ENCODE assay signal across 1 cellular context in the genomic region with DNA sequence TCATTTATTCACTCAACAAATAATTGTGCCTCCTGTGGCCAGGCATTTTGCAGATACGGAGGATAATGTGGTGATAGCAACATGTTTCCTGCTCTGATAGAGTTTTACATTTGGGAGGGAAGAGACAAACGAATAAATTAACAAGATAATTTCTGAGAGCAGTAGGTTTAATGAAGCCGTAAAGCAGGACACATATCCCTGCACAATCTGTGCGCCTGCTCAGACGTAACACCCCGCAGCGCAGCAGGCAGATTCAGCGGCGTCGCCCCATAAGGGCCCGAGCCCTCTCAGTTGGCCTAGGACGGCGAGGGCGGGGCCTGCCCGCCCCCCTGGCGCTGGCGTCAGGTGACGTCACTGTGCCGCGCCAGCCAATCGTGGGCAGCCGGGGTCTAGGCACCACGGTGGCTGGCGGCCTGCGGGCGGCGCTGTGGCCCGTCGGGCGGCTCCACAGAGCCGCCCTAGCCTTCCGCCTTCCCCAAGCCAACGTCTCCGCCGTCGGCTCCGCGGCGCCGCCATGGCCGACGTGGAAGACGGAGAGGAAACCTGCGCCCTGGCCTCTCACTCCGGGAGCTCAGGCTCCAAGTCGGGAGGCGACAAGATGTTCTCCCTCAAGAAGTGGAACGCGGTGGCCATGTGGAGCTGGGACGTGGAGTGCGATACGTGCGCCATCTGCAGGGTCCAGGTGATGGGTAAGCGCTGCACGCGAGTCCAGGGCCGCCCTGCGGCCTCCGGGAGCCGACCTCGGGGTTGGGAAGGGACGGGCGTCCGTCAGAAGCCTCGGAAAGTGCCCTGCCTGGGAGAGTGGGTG.
TF ChIP-seq lines count a peak whose summit lies in the region.

A gene (plus strand): TSS at position 471 of the 808 bp plus-strand sequence. CDS start 44 bp downstream, at position 515.

TF ChIP-seq in HepG2, 621 proteins besides CTCF, POLR2A, EP300 and RAD21 (continued from another document and continues in another):
- TF ChIP-seq, protein P1, sequence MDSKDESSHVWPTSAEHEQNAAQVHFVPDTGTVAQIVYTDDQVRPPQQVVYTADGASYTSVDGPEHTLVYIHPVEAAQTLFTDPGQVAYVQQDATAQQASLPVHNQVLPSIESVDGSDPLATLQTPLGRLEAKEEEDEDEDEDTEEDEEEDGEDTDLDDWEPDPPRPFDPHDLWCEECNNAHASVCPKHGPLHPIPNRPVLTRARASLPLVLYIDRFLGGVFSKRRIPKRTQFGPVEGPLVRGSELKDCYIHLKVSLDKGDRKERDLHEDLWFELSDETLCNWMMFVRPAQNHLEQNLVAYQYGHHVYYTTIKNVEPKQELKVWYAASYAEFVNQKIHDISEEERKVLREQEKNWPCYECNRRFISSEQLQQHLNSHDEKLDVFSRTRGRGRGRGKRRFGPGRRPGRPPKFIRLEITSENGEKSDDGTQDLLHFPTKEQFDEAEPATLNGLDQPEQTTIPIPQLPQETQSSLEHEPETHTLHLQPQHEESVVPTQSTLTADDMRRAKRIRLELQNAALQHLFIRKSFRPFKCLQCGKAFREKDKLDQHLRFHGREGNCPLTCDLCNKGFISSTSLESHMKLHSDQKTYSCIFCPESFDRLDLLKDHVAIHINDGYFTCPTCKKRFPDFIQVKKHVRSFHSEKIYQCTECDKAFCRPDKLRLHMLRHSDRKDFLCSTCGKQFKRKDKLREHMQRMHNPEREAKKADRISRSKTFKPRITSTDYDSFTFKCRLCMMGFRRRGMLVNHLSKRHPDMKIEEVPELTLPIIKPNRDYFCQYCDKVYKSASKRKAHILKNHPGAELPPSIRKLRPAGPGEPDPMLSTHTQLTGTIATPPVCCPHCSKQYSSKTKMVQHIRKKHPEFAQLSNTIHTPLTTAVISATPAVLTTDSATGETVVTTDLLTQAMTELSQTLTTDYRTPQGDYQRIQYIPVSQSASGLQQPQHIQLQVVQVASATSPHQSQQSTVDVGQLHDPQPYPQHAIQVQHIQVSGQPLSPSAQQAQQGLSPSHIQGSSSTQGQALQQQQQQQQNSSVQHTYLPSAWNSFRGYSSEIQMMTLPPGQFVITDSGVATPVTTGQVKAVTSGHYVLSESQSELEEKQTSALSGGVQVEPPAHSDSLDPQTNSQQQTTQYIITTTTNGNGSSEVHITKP (CRISPR knock-in tag; IDR thresholded peaks at IDR 0.05; ENCODE audit: low read depth), result no peak; the same call in 1 of the 2 replicates
- TF ChIP-seq, protein P2, sequence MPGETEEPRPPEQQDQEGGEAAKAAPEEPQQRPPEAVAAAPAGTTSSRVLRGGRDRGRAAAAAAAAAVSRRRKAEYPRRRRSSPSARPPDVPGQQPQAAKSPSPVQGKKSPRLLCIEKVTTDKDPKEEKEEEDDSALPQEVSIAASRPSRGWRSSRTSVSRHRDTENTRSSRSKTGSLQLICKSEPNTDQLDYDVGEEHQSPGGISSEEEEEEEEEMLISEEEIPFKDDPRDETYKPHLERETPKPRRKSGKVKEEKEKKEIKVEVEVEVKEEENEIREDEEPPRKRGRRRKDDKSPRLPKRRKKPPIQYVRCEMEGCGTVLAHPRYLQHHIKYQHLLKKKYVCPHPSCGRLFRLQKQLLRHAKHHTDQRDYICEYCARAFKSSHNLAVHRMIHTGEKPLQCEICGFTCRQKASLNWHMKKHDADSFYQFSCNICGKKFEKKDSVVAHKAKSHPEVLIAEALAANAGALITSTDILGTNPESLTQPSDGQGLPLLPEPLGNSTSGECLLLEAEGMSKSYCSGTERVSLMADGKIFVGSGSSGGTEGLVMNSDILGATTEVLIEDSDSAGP (CRISPR knock-in tag; IDR thresholded peaks at IDR 0.05; ENCODE audit: borderline replicate concordance), result peak; percentile 80; the same call in 1 of the 2 replicates
- TF ChIP-seq, protein P3, sequence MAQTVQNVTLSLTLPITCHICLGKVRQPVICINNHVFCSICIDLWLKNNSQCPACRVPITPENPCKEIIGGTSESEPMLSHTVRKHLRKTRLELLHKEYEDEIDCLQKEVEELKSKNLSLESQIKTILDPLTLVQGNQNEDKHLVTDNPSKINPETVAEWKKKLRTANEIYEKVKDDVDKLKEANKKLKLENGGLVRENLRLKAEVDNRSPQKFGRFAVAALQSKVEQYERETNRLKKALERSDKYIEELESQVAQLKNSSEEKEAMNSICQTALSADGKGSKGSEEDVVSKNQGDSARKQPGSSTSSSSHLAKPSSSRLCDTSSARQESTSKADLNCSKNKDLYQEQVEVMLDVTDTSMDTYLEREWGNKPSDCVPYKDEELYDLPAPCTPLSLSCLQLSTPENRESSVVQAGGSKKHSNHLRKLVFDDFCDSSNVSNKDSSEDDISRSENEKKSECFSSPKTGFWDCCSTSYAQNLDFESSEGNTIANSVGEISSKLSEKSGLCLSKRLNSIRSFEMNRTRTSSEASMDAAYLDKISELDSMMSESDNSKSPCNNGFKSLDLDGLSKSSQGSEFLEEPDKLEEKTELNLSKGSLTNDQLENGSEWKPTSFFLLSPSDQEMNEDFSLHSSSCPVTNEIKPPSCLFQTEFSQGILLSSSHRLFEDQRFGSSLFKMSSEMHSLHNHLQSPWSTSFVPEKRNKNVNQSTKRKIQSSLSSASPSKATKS (CRISPR knock-in tag; IDR thresholded peaks at IDR 0.05), result no peak; the same call in 1 of the 2 replicates
- TF ChIP-seq ZNF616 (CRISPR knock-in tag; IDR thresholded peaks at IDR 0.05; ENCODE audit: low read depth) (peak; percentile 89; the same call in 1 of the 2 replicates), MIER3 (CRISPR knock-in tag; IDR thresholded peaks at IDR 0.05; ENCODE audit: borderline replicate concordance) (no peak), MIXL1 (CRISPR knock-in tag; IDR thresholded peaks at IDR 0.05) (peak; percentile 43; the same call in 1 of the 2 replicates), MZF1 (CRISPR knock-in tag; IDR thresholded peaks at IDR 0.05; ENCODE audit: borderline replicate concordance) (no peak), ZNF652 (CRISPR knock-in tag; IDR thresholded peaks at IDR 0.05; ENCODE audit: borderline replicate concordance, low read depth) (no peak), SP5 (CRISPR knock-in tag; IDR thresholded peaks at IDR 0.05; ENCODE audit: borderline replicate concordance, low read depth) (peak; percentile 34; the same call in 1 of the 2 replicates), ZNF337 (CRISPR knock-in tag; IDR thresholded peaks at IDR 0.05; ENCODE audit: borderline replicate concordance, low read depth) (peak; percentile 87; the same call in 1 of the 2 replicates), NFIB (CRISPR knock-in tag; IDR thresholded peaks at IDR 0.05; ENCODE audit: borderline replicate concordance) (no peak), ZNF546 (CRISPR knock-in tag; conservative IDR thresholded peaks at IDR 0.05) (no peak), TAF15 (IDR thresholded peaks at IDR 0.05; ENCODE audit: low read depth, low read length, poor library complexity, severe bottlenecking) (no peak), RNF2 (conservative IDR thresholded peaks at IDR 0.05; ENCODE audit: low read depth) (peak; percentile 68; the same call in 1 of the 2 replicates), ZNF296 (CRISPR knock-in tag; conservative IDR thresholded peaks at IDR 0.05) (no peak), XBP1 (CRISPR knock-in tag; IDR thresholded peaks at IDR 0.05) (no peak), KDM5B (CRISPR knock-in tag; IDR thresholded peaks at IDR 0.05; ENCODE audit: borderline replicate concordance) (peak; percentile 87), STAT5B (CRISPR knock-in tag; IDR thresholded peaks at IDR 0.05) (no peak), ESRRA (CRISPR knock-in tag; IDR thresholded peaks at IDR 0.05; ENCODE audit: low read depth) (peak; percentile 34), ZNF703 (CRISPR knock-in tag; IDR thresholded peaks at IDR 0.05; ENCODE audit: borderline replicate concordance) (peak; percentile 73; the same call in 1 of the 2 replicates), ZNF430 (CRISPR knock-in tag; IDR thresholded peaks at IDR 0.05) (peak; percentile 64; the same call in 1 of the 2 replicates), MXD4 (CRISPR knock-in tag; IDR thresholded peaks at IDR 0.05) (peak; percentile 77), GTF2F1 (IDR thresholded peaks at IDR 0.05; ENCODE audit: low read length) (no peak), ZNF589 (CRISPR knock-in tag; conservative IDR thresholded peaks at IDR 0.05) (no peak), ISL2 (CRISPR knock-in tag; IDR thresholded peaks at IDR 0.05) (peak; percentile 80), CREB1 (IDR thresholded peaks at IDR 0.05) (peak; percentile 99), CREB1 (CRISPR knock-in tag; IDR thresholded peaks at IDR 0.05) (peak; percentile 92), ZNF563 (CRISPR knock-in tag; IDR thresholded peaks at IDR 0.05) (peak; percentile 47; the same call in 1 of the 2 replicates)
- TF ChIP-seq, protein P4, sequence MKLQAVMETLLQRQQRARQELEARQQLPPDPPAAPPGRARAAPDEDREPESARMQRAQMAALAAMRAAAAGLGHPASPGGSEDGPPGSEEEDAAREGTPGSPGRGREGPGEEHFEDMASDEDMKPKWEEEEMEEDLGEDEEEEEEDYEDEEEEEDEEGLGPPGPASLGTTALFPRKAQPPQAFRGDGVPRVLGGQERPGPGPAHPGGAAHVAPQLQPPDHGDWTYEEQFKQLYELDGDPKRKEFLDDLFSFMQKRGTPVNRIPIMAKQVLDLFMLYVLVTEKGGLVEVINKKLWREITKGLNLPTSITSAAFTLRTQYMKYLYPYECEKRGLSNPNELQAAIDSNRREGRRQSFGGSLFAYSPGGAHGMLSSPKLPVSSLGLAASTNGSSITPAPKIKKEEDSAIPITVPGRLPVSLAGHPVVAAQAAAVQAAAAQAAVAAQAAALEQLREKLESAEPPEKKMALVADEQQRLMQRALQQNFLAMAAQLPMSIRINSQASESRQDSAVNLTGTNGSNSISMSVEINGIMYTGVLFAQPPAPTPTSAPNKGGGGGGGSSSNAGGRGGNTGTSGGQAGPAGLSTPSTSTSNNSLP (IDR thresholded peaks at IDR 0.05; ENCODE audit: low read depth, low read length), result no peak
- TF ChIP-seq, protein P5, sequence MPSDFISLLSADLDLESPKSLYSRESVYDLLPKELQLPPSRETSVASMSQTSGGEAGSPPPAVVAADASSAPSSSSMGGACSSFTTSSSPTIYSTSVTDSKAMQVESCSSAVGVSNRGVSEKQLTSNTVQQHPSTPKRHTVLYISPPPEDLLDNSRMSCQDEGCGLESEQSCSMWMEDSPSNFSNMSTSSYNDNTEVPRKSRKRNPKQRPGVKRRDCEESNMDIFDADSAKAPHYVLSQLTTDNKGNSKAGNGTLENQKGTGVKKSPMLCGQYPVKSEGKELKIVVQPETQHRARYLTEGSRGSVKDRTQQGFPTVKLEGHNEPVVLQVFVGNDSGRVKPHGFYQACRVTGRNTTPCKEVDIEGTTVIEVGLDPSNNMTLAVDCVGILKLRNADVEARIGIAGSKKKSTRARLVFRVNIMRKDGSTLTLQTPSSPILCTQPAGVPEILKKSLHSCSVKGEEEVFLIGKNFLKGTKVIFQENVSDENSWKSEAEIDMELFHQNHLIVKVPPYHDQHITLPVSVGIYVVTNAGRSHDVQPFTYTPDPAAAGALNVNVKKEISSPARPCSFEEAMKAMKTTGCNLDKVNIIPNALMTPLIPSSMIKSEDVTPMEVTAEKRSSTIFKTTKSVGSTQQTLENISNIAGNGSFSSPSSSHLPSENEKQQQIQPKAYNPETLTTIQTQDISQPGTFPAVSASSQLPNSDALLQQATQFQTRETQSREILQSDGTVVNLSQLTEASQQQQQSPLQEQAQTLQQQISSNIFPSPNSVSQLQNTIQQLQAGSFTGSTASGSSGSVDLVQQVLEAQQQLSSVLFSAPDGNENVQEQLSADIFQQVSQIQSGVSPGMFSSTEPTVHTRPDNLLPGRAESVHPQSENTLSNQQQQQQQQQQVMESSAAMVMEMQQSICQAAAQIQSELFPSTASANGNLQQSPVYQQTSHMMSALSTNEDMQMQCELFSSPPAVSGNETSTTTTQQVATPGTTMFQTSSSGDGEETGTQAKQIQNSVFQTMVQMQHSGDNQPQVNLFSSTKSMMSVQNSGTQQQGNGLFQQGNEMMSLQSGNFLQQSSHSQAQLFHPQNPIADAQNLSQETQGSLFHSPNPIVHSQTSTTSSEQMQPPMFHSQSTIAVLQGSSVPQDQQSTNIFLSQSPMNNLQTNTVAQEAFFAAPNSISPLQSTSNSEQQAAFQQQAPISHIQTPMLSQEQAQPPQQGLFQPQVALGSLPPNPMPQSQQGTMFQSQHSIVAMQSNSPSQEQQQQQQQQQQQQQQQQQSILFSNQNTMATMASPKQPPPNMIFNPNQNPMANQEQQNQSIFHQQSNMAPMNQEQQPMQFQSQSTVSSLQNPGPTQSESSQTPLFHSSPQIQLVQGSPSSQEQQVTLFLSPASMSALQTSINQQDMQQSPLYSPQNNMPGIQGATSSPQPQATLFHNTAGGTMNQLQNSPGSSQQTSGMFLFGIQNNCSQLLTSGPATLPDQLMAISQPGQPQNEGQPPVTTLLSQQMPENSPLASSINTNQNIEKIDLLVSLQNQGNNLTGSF (CRISPR knock-in tag; IDR thresholded peaks at IDR 0.05), result peak; percentile 6; the same call in 1 of the 2 replicates
- TF ChIP-seq, protein P6, sequence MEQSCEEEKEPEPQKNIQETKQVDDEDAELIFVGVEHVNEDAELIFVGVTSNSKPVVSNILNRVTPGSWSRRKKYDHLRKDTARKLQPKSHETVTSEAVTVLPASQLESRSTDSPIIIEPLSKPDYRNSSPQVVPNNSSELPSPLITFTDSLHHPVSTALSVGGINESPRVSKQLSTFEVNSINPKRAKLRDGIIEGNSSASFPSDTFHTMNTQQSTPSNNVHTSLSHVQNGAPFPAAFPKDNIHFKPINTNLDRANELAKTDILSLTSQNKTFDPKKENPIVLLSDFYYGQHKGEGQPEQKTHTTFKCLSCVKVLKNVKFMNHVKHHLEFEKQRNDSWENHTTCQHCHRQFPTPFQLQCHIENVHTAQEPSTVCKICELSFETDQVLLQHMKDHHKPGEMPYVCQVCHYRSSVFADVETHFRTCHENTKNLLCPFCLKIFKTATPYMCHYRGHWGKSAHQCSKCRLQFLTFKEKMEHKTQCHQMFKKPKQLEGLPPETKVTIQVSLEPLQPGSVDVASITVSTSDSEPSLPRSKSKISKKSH (CRISPR knock-in tag; IDR thresholded peaks at IDR 0.05; ENCODE audit: borderline replicate concordance), result peak; percentile 90
- TF ChIP-seq, protein P7, sequence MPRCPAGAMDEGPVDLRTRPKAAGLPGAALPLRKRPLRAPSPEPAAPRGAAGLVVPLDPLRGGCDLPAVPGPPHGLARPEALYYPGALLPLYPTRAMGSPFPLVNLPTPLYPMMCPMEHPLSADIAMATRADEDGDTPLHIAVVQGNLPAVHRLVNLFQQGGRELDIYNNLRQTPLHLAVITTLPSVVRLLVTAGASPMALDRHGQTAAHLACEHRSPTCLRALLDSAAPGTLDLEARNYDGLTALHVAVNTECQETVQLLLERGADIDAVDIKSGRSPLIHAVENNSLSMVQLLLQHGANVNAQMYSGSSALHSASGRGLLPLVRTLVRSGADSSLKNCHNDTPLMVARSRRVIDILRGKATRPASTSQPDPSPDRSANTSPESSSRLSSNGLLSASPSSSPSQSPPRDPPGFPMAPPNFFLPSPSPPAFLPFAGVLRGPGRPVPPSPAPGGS (CRISPR knock-in tag; IDR thresholded peaks at IDR 0.05), result peak; percentile 88
